Comparison of ENCODE assay signal across 8 cellular contexts in the genomic region with DNA sequence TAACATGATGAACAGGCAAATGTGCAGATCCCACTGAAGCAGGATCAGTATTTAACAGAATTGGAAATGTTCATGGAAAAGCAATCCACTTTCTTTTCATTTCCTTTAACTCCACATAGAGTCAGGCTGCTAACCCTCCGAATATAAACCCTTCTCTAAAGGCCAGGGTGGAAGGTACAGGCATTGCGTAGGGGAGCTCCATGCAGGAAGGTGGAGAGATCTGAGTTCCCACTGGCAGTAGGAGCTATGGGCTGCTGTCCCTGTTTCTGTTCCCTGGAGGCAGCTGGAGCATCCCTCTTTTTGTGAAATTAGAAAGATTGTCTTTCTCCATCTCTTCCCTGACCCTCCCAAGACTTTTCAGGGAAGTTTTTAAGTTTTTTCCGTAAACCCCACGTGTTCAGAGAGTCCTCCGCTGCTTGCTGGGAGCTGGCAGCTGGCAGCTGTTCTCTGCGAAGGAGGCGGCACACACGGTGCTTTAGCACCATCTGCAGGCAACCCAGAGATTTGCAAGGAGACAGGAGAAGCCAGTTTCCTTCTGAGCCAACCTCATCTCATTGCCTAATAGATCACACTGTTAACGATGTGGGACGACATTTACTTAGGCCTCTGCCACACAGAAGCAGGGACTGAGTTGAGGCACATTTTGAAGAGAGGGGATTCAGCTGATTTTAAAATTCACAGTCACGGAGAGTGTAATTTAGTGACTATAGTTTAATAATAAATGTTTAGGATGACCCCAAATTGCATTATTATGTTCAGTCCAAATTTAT. TPM values are rescaled to one million over a fixed set of nuclear protein-coding genes. Genes with fewer than 3 reads are reported as not detected.
DNase-seq lines count a peak whose midpoint lies in the region; ATAC-seq and TF ChIP-seq lines count a peak whose summit lies in the region.

No MANE protein-coding gene starts in this region.

- peak; percentile 90 for ATAC-seq in HG02852 (IDR thresholded peaks at IDR 0.05; ENCODE audit: unreplicated experiment)

- peak; percentile 86 for TF ChIP-seq CTCF in GM13976 (IDR thresholded peaks at IDR 0.05; ENCODE audit: borderline replicate concordance, control extremely low read depth, extremely low read depth, insufficient read depth, missing control alignments)
- TF ChIP-seq CTCF in right atrium auricular region (IDR thresholded peaks at IDR 0.05): peak; percentile 90 to 95

- in situ Hi-C loops in GM13976 (cut with MboI; ENCODE audit: low sequenced_read_pairs, unreplicated experiment): loop anchor here (25.0 kb wide), 1 partner anchor 1247 kb away; no protein-coding TSS in a partner anchor

- no peaks in the 10 kb centered on the region for H3K27me3 ChIP-seq in right atrium auricular region

- no peaks in the 10 kb centered on the region for H3K9me3 ChIP-seq in right atrium auricular region

- peaks cover 0 to 14% of the 10 kb centered on the region in 2 donors for H3K4me1 ChIP-seq in right atrium auricular region

- DNase-seq in GM13976 (ENCODE audit: low spot score): peak; percentile 78
- peak; percentile 79 for DNase-seq in NCI-H146 (lab: John Stamatoyannopoulos, UW)
- DNase-seq in T-helper 1 cell: peak; percentile 12 to 62 (median 50)
- DNase-seq in amniotic stem cell (lab: John Stamatoyannopoulos, UW): peak; percentile 56
- DNase-seq in right atrium auricular region (ENCODE audit: low spot score): peak; percentile 84
- DNase-seq in renal cortical epithelial cell (ENCODE audit: low read depth): peak; percentile 76
- DNase-seq in 8988T: no peak

- H3K27ac ChIP-seq in right atrium auricular region: peak overlapping the region in 1 of 2 donors; percentile 49

- peak overlapping the region in 1 of 2 donors; percentile 29 for H3K4me3 ChIP-seq in right atrium auricular region

- no peaks in the 10 kb centered on the region for H3K36me3 ChIP-seq in right atrium auricular region

RNA-seq across cellular contexts. Expression of a gene that starts 55.4 kb away (rescaled TPM):
- total RNA-seq in right atrium auricular region: 1 to 10 TPM; 3.9 to 6.1 TPM
- 18.6 and 45.2 TPM in 2 replicates for total RNA-seq in renal cortical epithelial cell
